Comparison of ENCODE assay signal across 9 cellular contexts in genomic region chr7:22563115-22563514, GRCh38.
DNase-seq lines count a peak whose midpoint lies in the region; ATAC-seq and TF ChIP-seq lines count a peak whose summit lies in the region.
"Had no signal": no experiment of that assay in that cellular context is flagged by ENCODE, and none has a peak within 500 bp of the region (broad histone marks: within the 10 kb centered on the region; RNA-seq: fewer than 3 reads in every experiment).

No MANE protein-coding gene starts in this region.

- POLR2A ChIA-PET in CD4-positive, alpha-beta memory T cell (lab: Charles Lee; ENCODE audit: partially characterized antibody) = no interaction called here
- POLR2A ChIA-PET in HEK293 (lab: Yijun Ruan, JAX) = no interaction called here

- H3K27ac ChIP-seq in CD4-positive, alpha-beta memory T cell (ENCODE audit: low read depth, low read length) = no peak overlapping the region
- no peak overlapping the region for H3K27ac ChIP-seq in HEK293 (ENCODE audit: extremely low read depth, low read depth, low read length)
- H3K27ac ChIP-seq: WERI-Rb-1 had no signal

- H3K4me3 Mint-ChIP-seq in CD4-positive, alpha-beta memory T cell = peak overlapping the region; percentile 43 to 82 (median 72)
- H3K4me3 Mint-ChIP-seq in T-helper 17 cell = peak overlapping the region; percentile 75

- no peak for TF ChIP-seq CTCF in HEK293 (tag by site-specific recombination; IDR thresholded peaks at IDR 0.05)

- peaks cover 4 to 18% of the 10 kb centered on the region in 2 donors for H3K27me3 Mint-ChIP-seq in CD4-positive, alpha-beta memory T cell
- peaks cover 43% of the 10 kb centered on the region for H3K27me3 Mint-ChIP-seq in T-helper 17 cell

- peak in 1 of 5 donors; percentile 10 for DNase-seq in CD4-positive, alpha-beta memory T cell
- DNase-seq in T-helper 17 cell (no peak), iris pigment epithelial cell (ENCODE audit: low read depth) (peak; percentile 36), posterior vena cava (ENCODE audit: low spot score) (no peak), NCI-H187 treated with DMSO at 0.1 percent for 48 hours (lab: John Stamatoyannopoulos, UW) (no peak), NCI-H524 (lab: John Stamatoyannopoulos, UW) (no peak), OCI-M2 (lab: John Stamatoyannopoulos, UW; ENCODE audit: unreplicated experiment) (no peak)
- DNase-seq: WERI-Rb-1 had no signal

- intact Hi-C loops in CD4-positive, alpha-beta memory T cell (cut with micrococcal nuclease) = no loop called here
- intact Hi-C loops in posterior vena cava (cut with DNase I) = loop anchor here in 1 of 2 donors (5.0 kb wide), 2 partner anchors 164 to 489 kb away; partner anchors contain the start of gene IL6

- peaks cover 45% of the 10 kb centered on the region for H3K4me1 ChIP-seq in CD4-positive, alpha-beta memory T cell (ENCODE audit: insufficient read depth, low read length)
- H3K4me1 ChIP-seq in HEK293 (ENCODE audit: control insufficient read depth, insufficient read depth, low read length) = peaks cover 19% of the 10 kb centered on the region

- peak overlapping the region; percentile 23 to 33 for H3K4me3 ChIP-seq in CD4-positive, alpha-beta memory T cell (ENCODE audit: low read length in 2 of 2)
- no peak overlapping the region for H3K4me3 ChIP-seq in HEK293 (ENCODE audit: low read depth, low read length)

- ATAC-seq in T-helper 17 cell = peak; percentile 24

- H3K36me3 ChIP-seq in CD4-positive, alpha-beta memory T cell (ENCODE audit: insufficient read depth, low read length) = no peaks in the 10 kb centered on the region
- no peaks in the 10 kb centered on the region for H3K36me3 ChIP-seq in HEK293 (ENCODE audit: control insufficient read depth in 2 of 2, insufficient read depth in 1 of 2, low read length in 2 of 2)
- H3K36me3 ChIP-seq: WERI-Rb-1 had no signal

- no peaks in the 10 kb centered on the region for H3K27me3 ChIP-seq in CD4-positive, alpha-beta memory T cell (ENCODE audit: insufficient read depth, low read length)

- CTCF ChIA-PET in CD4-positive, alpha-beta memory T cell (lab: Charles Lee; ENCODE audit: partially characterized antibody) = interaction anchor here (0.9 to 8.9 kb wide), 8 partner anchors 8 to 525 kb away, joined by 3 to 233 read pairs (median 6); partner anchors contain the start of gene IL6
- CTCF ChIA-PET in HEK293 (lab: Yijun Ruan, JAX) = interaction anchor here (0.6 to 9.5 kb wide), 5 partner anchors 23 to 492 kb away, joined by 3 to 149 read pairs (median 9); partner anchors contain the start of gene IL6

- no peaks in the 10 kb centered on the region for H3K36me3 Mint-ChIP-seq in CD4-positive, alpha-beta memory T cell
- H3K36me3 Mint-ChIP-seq in T-helper 17 cell (ENCODE audit: low read depth) = peaks cover 8% of the 10 kb centered on the region

- H3K9me3 ChIP-seq in CD4-positive, alpha-beta memory T cell (ENCODE audit: control insufficient read depth in 1 of 2, low read length in 2 of 2) = no peaks in the 10 kb centered on the region
- H3K9me3 ChIP-seq in HEK293 (ENCODE audit: control insufficient read depth, insufficient read depth, low read depth, low read length) (no peaks in the 10 kb centered on the region), T-helper 17 cell (ENCODE audit: control insufficient read depth, low read length, poor library complexity, severe bottlenecking) (no peaks in the 10 kb centered on the region)

- H3K27ac Mint-ChIP-seq in CD4-positive, alpha-beta memory T cell = no peak overlapping the region
- peak overlapping the region; percentile 81 for H3K27ac Mint-ChIP-seq in T-helper 17 cell

- no peaks in the 10 kb centered on the region for H3K9me3 Mint-ChIP-seq in CD4-positive, alpha-beta memory T cell

- H3K4me1 Mint-ChIP-seq in CD4-positive, alpha-beta memory T cell = peaks cover 30 to 53% (median 41%) of the 10 kb centered on the region in 4 donors
- peaks cover 32% of the 10 kb centered on the region for H3K4me1 Mint-ChIP-seq in T-helper 17 cell

TF ChIP-seq in HEK293, 187 proteins besides CTCF, POLR2A, EP300 and RAD21:
- no peak for TF ChIP-seq ZNF510 (tag by site-specific recombination; IDR thresholded peaks at IDR 0.05; ENCODE audit: insufficient replicate concordance)
- TF ChIP-seq ZNF549 (tag by site-specific recombination; IDR thresholded peaks at IDR 0.05) = peak; percentile 55; the same call in 1 of the 2 replicates
- TF ChIP-seq ZNF341 (tag by site-specific recombination; IDR thresholded peaks at IDR 0.05; ENCODE audit: low read depth) = peak; percentile 74
- no peak for TF ChIP-seq ZNF37A (tag by site-specific recombination; IDR thresholded peaks at IDR 0.05)
